ENCODE assay signal across 8 cellular contexts in genomic region chr2:86337235-86338099, GRCh38. TPM values are rescaled to one million over a fixed set of nuclear protein-coding genes. Genes with fewer than 3 reads are reported as not detected.
A peak's percentile ranks its signal among the peaks of the same experiment; 100 is the strongest.
DNase-seq lines count a peak whose midpoint lies in the region; ATAC-seq and TF ChIP-seq lines count a peak whose summit lies in the region.

A gene with protein sequence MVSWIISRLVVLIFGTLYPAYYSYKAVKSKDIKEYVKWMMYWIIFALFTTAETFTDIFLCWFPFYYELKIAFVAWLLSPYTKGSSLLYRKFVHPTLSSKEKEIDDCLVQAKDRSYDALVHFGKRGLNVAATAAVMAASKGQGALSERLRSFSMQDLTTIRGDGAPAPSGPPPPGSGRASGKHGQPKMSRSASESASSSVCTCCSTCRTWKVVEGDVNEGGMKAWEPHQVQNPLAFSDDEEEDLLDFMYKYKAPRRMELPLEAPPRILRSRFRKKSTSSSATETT (minus strand): TSS chr2:86337626. CDS start chr2:86337510, 116 bp downstream.

- no peak for TF ChIP-seq CTCF in ovary (IDR thresholded peaks at IDR 0.05)

- peaks cover 9% of the 10 kb centered on the region for H3K9me3 Mint-ChIP-seq in activated T-helper 17 cell treated with anti-CD3 and anti-CD28 coated beads, Interleukin-2, amount 50 U/mL, for 72 hours

- no peaks in the 10 kb centered on the region for H3K4me1 ChIP-seq in ovary (ENCODE audit: insufficient read depth)

- H3K27me3 Mint-ChIP-seq in activated T-helper 17 cell treated with anti-CD3 and anti-CD28 coated beads, Interleukin-2, amount 50 U/mL, for 72 hours = peaks cover 55% of the 10 kb centered on the region

- H3K4me3 Mint-ChIP-seq in activated T-helper 17 cell treated with anti-CD3 and anti-CD28 coated beads, Interleukin-2, amount 50 U/mL, for 72 hours = peak within 1 kb of the TSS; percentile 75

- peaks cover 8% of the 10 kb centered on the region for H3K36me3 Mint-ChIP-seq in activated T-helper 17 cell treated with anti-CD3 and anti-CD28 coated beads, Interleukin-2, amount 50 U/mL, for 72 hours (ENCODE audit: low read depth)

- H3K27ac ChIP-seq in ovary = no peak within 1 kb of the TSS

- H3K36me3 ChIP-seq in ovary = no peaks in the 10 kb centered on the region

- DNase-seq in EL (peak; percentile 30), HuH-7.5 (ENCODE audit: low spot score) (peak; percentile 43), Right ventricle myocardium superior (peak; percentile 59), ovary (peak in 2 of 5 donors; percentile 35 to 36), A172 (ENCODE audit: low spot score) (no peak)

- peak; percentile 64 for ATAC-seq in activated T-helper 17 cell treated with anti-CD3 and anti-CD28 coated beads, Interleukin-2, amount 50 U/mL, for 72 hours (replicated peaks)
- ATAC-seq in Right ventricle myocardium superior (ENCODE audit: poor library complexity) = peak; percentile 93
- no peak for ATAC-seq in HG03139 (IDR thresholded peaks at IDR 0.05; ENCODE audit: unreplicated experiment)
- ATAC-seq in HG02763 (IDR thresholded peaks at IDR 0.05; ENCODE audit: unreplicated experiment) = no peak

- WGBS in ovary, 3 donors = 1 to 3% (median 1%) methylated on average over 31 to 102 of the region's 102 CpGs

- intact Hi-C loops in Right ventricle myocardium superior (cut with DNase I) = no loop called here
- intact Hi-C loops in ovary (cut with DNase I) = loop anchor here in 1 of 4 donors (10.0 kb wide), 1 partner anchor 77 kb away; no protein-coding TSS in a partner anchor

- peaks cover 0 to 4% of the 10 kb centered on the region in 2 donors for H3K9me3 ChIP-seq in ovary

- H3K27ac Mint-ChIP-seq in activated T-helper 17 cell treated with anti-CD3 and anti-CD28 coated beads, Interleukin-2, amount 50 U/mL, for 72 hours = no peak within 1 kb of the TSS

- peaks cover 7% of the 10 kb centered on the region for H3K4me1 Mint-ChIP-seq in activated T-helper 17 cell treated with anti-CD3 and anti-CD28 coated beads, Interleukin-2, amount 50 U/mL, for 72 hours

- no peak for TF ChIP-seq EP300 in ovary (IDR thresholded peaks at IDR 0.05)

- no peak for TF ChIP-seq POLR2A in ovary (IDR thresholded peaks at IDR 0.05)

- H3K27me3 ChIP-seq in ovary = no peaks in the 10 kb centered on the region

- peak within 1 kb of the TSS; percentile 32 for H3K4me3 ChIP-seq in ovary

RNA-seq across cellular contexts. Expression of the gene that starts here (rescaled TPM):
- total RNA-seq in activated T-helper 17 cell treated with anti-CD3 and anti-CD28 coated beads, Interleukin-2, amount 50 U/mL, for 72 hours = under 1 TPM; 0.11 to 0.26 TPM
- total RNA-seq in Right ventricle myocardium superior (21.5 TPM), ovary (10 to 100 TPM in 1 of 7 donors, 1 to 10 TPM in 3, under 1 TPM in 3; 0.58 to 35.7 (median 2.0) TPM)
- 10 to 100 TPM in 1 of 2 donors, 1 to 10 TPM in 1; 1.1 to 12.0 TPM for polyA plus RNA-seq in ovary
- 7.8 and 10.3 TPM in 2 replicates for total RNA-seq in A172 (2014; rRNA removed; shearing (Covaris generic))

Comparison
In these comparisons a context has a peak if more than half of its experiments do, and no peak if none do; other contexts are left out.
1. Peak in ATAC-seq in activated T-helper 17 cell treated with anti-CD3 and anti-CD28 coated beads, Interleukin-2, amount 50 U/mL, for 72 hours; RNA of the gene not detected or under 1 TPM.